7 cellular contexts compared by ENCODE assay signal in genomic region chr10:35354257-35354656, GRCh38. TPM values are rescaled to one million over a fixed set of nuclear protein-coding genes. Genes with fewer than 3 reads are reported as not detected.
A peak's percentile ranks its signal among the peaks of the same experiment; 100 is the strongest.
DNase-seq lines count a peak whose midpoint lies in the region; ATAC-seq, FAIRE-seq and TF ChIP-seq lines count a peak whose summit lies in the region.
"Not testable (repeated sequence)": the region's sequence is repeated elsewhere in the genome, so short reads cannot be mapped to it uniquely, and the experiment has no call there.

No MANE protein-coding gene starts in this region.

- H3K36me3 ChIP-seq in Loucy (ENCODE audit: insufficient read depth, low read length); K562 (ENCODE audit: control insufficient read depth, insufficient read depth, low read length); HepG2 (replicated peaks in 1 of 2; ENCODE audit: control insufficient read depth in 1 of 2, insufficient read depth in 2 of 2, low read length in 2 of 2); small intestine (ENCODE audit: control insufficient read depth in 2 of 2, insufficient read depth in 2 of 2, low read length in 2 of 2): not testable (repeated sequence)

- not testable (repeated sequence) for H3K27me3 ChIP-seq in Loucy (ENCODE audit: insufficient read depth, low read length, poor library complexity, severe bottlenecking); K562 (ENCODE audit: control insufficient read depth in 2 of 2, insufficient read depth in 2 of 2, low read length in 2 of 2); HepG2 (ENCODE audit: control insufficient read depth in 1 of 2, insufficient read depth in 2 of 2, low read length in 2 of 2); small intestine (ENCODE audit: control insufficient read depth in 2 of 2, insufficient read depth in 2 of 2, low read length in 2 of 2)

- CTCF ChIA-PET in A549 (lab: Yijun Ruan, JAX) (interaction anchor here (0.8 kb wide), 1 partner anchor 69 kb away, joined by 3 read pairs; no protein-coding TSS in a partner anchor), Calu3 (lab: Charles Lee) (interaction anchor here (0.5 to 0.8 kb wide), 4 partner anchors 12 to 1215 kb away, joined by 4 to 6 read pairs (median 4); no protein-coding TSS in a partner anchor)
- CTCF ChIA-PET in activated B cell treated with CpG ODN at 0.5 μM for 24 hours (lab: Charles Lee); K562 (lab: Yijun Ruan, JAX; ENCODE audit: low intra/inter-chr PET ratio); HepG2 (lab: Yijun Ruan, JAX; ENCODE audit: low intra/inter-chr PET ratio, low total read pairs): not testable (repeated sequence)

- H4K20me1 ChIP-seq in Loucy (ENCODE audit: insufficient read depth, low read length, poor library complexity, severe bottlenecking) (peaks cover 63% of the 10 kb centered on the region), K562 (replicated peaks; ENCODE audit: control insufficient read depth, insufficient read depth, low read length) (peaks cover 42% of the 10 kb centered on the region)
- not testable (repeated sequence) for H4K20me1 ChIP-seq in HepG2 (ENCODE audit: insufficient read depth, low read length)

- H3K79me2 ChIP-seq in Loucy (ENCODE audit: insufficient read depth, low read length): peaks cover 100% of the 10 kb centered on the region
- peaks cover 99% of the 10 kb centered on the region for H3K79me2 ChIP-seq in K562 (ENCODE audit: control insufficient read depth, insufficient read depth, low read length)
- peaks cover 97% of the 10 kb centered on the region for H3K79me2 ChIP-seq in HepG2 (ENCODE audit: insufficient read depth, low read length)

- not testable (repeated sequence) for H3K9me2 ChIP-seq in Loucy (replicated peaks; ENCODE audit: low read depth, low read length)

- H3K4me1 ChIP-seq in A549: not testable (repeated sequence)
- H3K4me1 ChIP-seq in Loucy (ENCODE audit: insufficient read depth, low read length, poor library complexity, severe bottlenecking): peaks cover 79% of the 10 kb centered on the region
- peaks cover 12 to 48% of the 10 kb centered on the region in 2 experiments; a peak in 4 of 5 replicates for H3K4me1 ChIP-seq in K562 (replicated peaks in 1 of 2; ENCODE audit: control insufficient read depth in 2 of 2, insufficient read depth in 2 of 2, low read length in 2 of 2)
- H3K4me1 ChIP-seq in HepG2 (ENCODE audit: insufficient read depth, low read length): peaks cover 68% of the 10 kb centered on the region
- H3K4me1 ChIP-seq in small intestine (ENCODE audit: control insufficient read depth in 2 of 2, insufficient read depth in 1 of 2, low read depth in 1 of 2, low read length in 1 of 2): peaks cover 22% of the 10 kb centered on the region in 2 donors

- H3K9me3 Mint-ChIP-seq in Calu3 (ENCODE audit: low read depth, unreplicated experiment); activated B cell treated with CpG ODN at 0.5 μM for 24 hours: not testable (repeated sequence)

- not testable (repeated sequence) for H3K4me3 ChIP-seq in A549; Loucy (ENCODE audit: low read length, poor library complexity, severe bottlenecking); K562; HepG2 (replicated peaks in 1 of 3; ENCODE audit: insufficient read depth in 1 of 3, low read depth in 2 of 3, low read length in 3 of 3); small intestine (ENCODE audit: low read depth in 1 of 2, low read length in 2 of 2)

- not testable (repeated sequence) for DNase-seq in A549 (ENCODE audit: low read depth in 1 of 2, low spot score in 1 of 2); activated B cell treated with CpG ODN at 0.5 μM for 24 hours; HepG2 (ENCODE audit: low spot score)
- DNase-seq in Calu3: peak; percentile 29
- DNase-seq in K562 (ENCODE audit: extremely low read depth in 1 of 4, low spot score in 3 of 4): peak in 1 of 4 experiments; percentile 70
- peak; percentile 66 for DNase-seq in small intestine

- not testable (repeated sequence) for H3K27ac Mint-ChIP-seq in Calu3 (ENCODE audit: unreplicated experiment)
- H3K27ac Mint-ChIP-seq in activated B cell treated with CpG ODN at 0.5 μM for 24 hours: peak overlapping the region; percentile 15

- H3K27ac ChIP-seq in A549; K562 (ENCODE audit: extremely low read depth, low read depth, low read length); HepG2 (ENCODE audit: extremely low read length, insufficient read depth, low read length); small intestine (ENCODE audit: low read depth in 1 of 2, low read length in 1 of 2): not testable (repeated sequence)

- not testable (repeated sequence) for TF ChIP-seq RAD21 in A549 (conservative IDR thresholded peaks at IDR 0.05 in 1 of 2, IDR thresholded peaks at IDR 0.05 in 1 of 2); K562 (CRISPR knock-in tag; conservative IDR thresholded peaks at IDR 0.05 in 1 of 2, IDR thresholded peaks at IDR 0.05 in 1 of 2); HepG2 (CRISPR knock-in tag; IDR thresholded peaks at IDR 0.05)

- not testable (repeated sequence) for H3K27me3 Mint-ChIP-seq in Calu3 (ENCODE audit: unreplicated experiment); activated B cell treated with CpG ODN at 0.5 μM for 24 hours

- H3K9ac ChIP-seq in Loucy (ENCODE audit: low read depth, low read length, poor library complexity, severe bottlenecking); K562 (ENCODE audit: insufficient read depth in 1 of 2, low read depth in 2 of 2, low read length in 2 of 2); HepG2 (ENCODE audit: insufficient read depth, low read depth, low read length): not testable (repeated sequence)

- H3K9me1 ChIP-seq in K562 (ENCODE audit: control insufficient read depth, insufficient read depth, low read length): peaks cover 10% of the 10 kb centered on the region

- not testable (repeated sequence) for H3K4me3 Mint-ChIP-seq in Calu3 (ENCODE audit: low read depth, unreplicated experiment); activated B cell treated with CpG ODN at 0.5 μM for 24 hours

- not testable (repeated sequence) for TF ChIP-seq EP300 in A549 (IDR thresholded peaks at IDR 0.05); K562 (IDR thresholded peaks at IDR 0.05; ENCODE audit: low read length); HepG2 (IDR thresholded peaks at IDR 0.05; ENCODE audit: low read depth in 2 of 2, low read length in 2 of 2); HepG2 (CRISPR knock-in tag; IDR thresholded peaks at IDR 0.05; ENCODE audit: borderline replicate concordance)

- H3K4me1 Mint-ChIP-seq in Calu3 (ENCODE audit: low read depth, unreplicated experiment): peaks cover 21% of the 10 kb centered on the region
- H3K4me1 Mint-ChIP-seq in activated B cell treated with CpG ODN at 0.5 μM for 24 hours: peaks cover 94% of the 10 kb centered on the region

- not testable (repeated sequence) for BruUV-seq in Calu3 (replicated peaks; lab: Mats Ljungman, UMichigan); K562 (replicated peaks; lab: Mats Ljungman, UMichigan); HepG2 (replicated peaks; lab: Mats Ljungman, UMichigan)

- not testable (repeated sequence) for H3F3A ChIP-seq in Loucy (ENCODE audit: low read depth)

- TF ChIP-seq POLR2A in A549 (IDR thresholded peaks at IDR 0.05; ENCODE audit: low read length); K562 (conservative IDR thresholded peaks at IDR 0.05); HepG2 (IDR thresholded peaks at IDR 0.05; ENCODE audit: insufficient read depth in 1 of 2, low read depth in 2 of 2, low read length in 2 of 2): not testable (repeated sequence)

- intact Hi-C loops in Calu3 (cut with micrococcal nuclease; ENCODE audit: unreplicated experiment); K562 (cut with micrococcal nuclease); HepG2 (cut with micrococcal nuclease; ENCODE audit: unreplicated experiment): not testable (repeated sequence)
- intact Hi-C loops in activated B cell treated with CpG ODN at 0.5 μM for 24 hours (cut with micrococcal nuclease): loop anchor here (10.0 kb wide), 1 partner anchor 61 kb away; no protein-coding TSS in a partner anchor

- not testable (repeated sequence) for H3K4me2 ChIP-seq in A549; K562 (ENCODE audit: insufficient read depth, low read length); HepG2 (ENCODE audit: low read depth, low read length)
- H3K4me2 ChIP-seq in Loucy (ENCODE audit: low read depth, low read length, poor library complexity, severe bottlenecking): peak overlapping the region; percentile 78

- WGBS in A549 (ENCODE audit: missing lambda C conversion rate): 75% methylated on average over 9 of the region's 9 CpGs
- 11% methylated on average over 8 of the region's 9 CpGs for WGBS in K562 (ENCODE audit: insufficient coverage, low coverage, missing lambda C conversion rate)
- WGBS in HepG2 (ENCODE audit: low lambda C conversion rate): 97% methylated on average over 9 of the region's 9 CpGs
- whole genome bisulfite sequencing in small intestine, 3 donors: 54 to 80% (median 72%) methylated on average over 9 of the region's 9 CpGs

- not testable (repeated sequence) for ATAC-seq in A549; activated B cell treated with CpG ODN at 0.5 μM for 24 hours (ENCODE audit: low read depth); HepG2
- ATAC-seq in K562: peak; percentile 17; the same call in 2 of the 3 replicates

- not testable (repeated sequence) for TF ChIP-seq CTCF in A549 (IDR thresholded peaks at IDR 0.05); Calu3 (IDR thresholded peaks at IDR 0.05; ENCODE audit: unreplicated experiment); Loucy (conservative IDR thresholded peaks at IDR 0.05; ENCODE audit: low read length); activated B cell treated with CpG ODN at 0.5 μM for 24 hours (IDR thresholded peaks at IDR 0.05); K562 (IDR thresholded peaks at IDR 0.05 in 2 of 3, conservative IDR thresholded peaks at IDR 0.05 in 1 of 3; ENCODE audit: insufficient read depth in 2 of 3, low read depth in 1 of 3, low read length in 3 of 3); HepG2 (CRISPR knock-in tag; IDR thresholded peaks at IDR 0.05)

- in situ Hi-C loops in K562 (cut with MboI); HepG2 (cut with HindIII; ENCODE audit: extremely low pct_ligation_motif_present, low pct_unique_long_range_greater_than_20kb): not testable (repeated sequence)

- FAIRE-seq in A549 (lab: Jason Lieb, UNC); HepG2 (lab: Jason Lieb, UNC); small intestine (lab: Jason Lieb, UNC): not testable (repeated sequence)
- FAIRE-seq in K562 (lab: Jason Lieb, UNC): peak; percentile 46

- H3K9me3 ChIP-seq in A549; Loucy (ENCODE audit: insufficient read depth, low read depth, low read length); K562 (replicated peaks; ENCODE audit: control insufficient read depth, insufficient read depth, low read depth, low read length); HepG2 (ENCODE audit: low read length); small intestine (ENCODE audit: control insufficient read depth, low read depth): not testable (repeated sequence)

- POLR2A ChIA-PET in A549 (lab: Yijun Ruan, JAX): not testable (repeated sequence)
- POLR2A ChIA-PET in activated B cell treated with CpG ODN at 0.5 μM for 24 hours (lab: Charles Lee): interaction anchor here (2.1 kb wide), 1 partner anchor 12 kb away, joined by 9 read pairs; no protein-coding TSS in a partner anchor
- POLR2A ChIA-PET in K562 (lab: Yijun Ruan, JAX): interaction anchor here (6.0 kb wide), 1 partner anchor 11 kb away, joined by 35 read pairs; no protein-coding TSS in a partner anchor
- POLR2A ChIA-PET in HepG2 (lab: Yijun Ruan, JAX): interaction anchor here (0.7 kb wide), 1 partner anchor 228 kb away, joined by 3 read pairs; no protein-coding TSS in a partner anchor

- not testable (repeated sequence) for H2AFZ ChIP-seq in Loucy (ENCODE audit: low read length); K562 (ENCODE audit: low read depth, low read length); HepG2 (ENCODE audit: low read length)

- not testable (repeated sequence) for H3K36me3 Mint-ChIP-seq in Calu3 (ENCODE audit: insufficient read depth, unreplicated experiment); activated B cell treated with CpG ODN at 0.5 μM for 24 hours (ENCODE audit: low read depth)

RNA-seq across cellular contexts. Expression of gene CCNY, which starts 17.9 kb away (rescaled TPM):
- 55.5 and 60.6 TPM in 2 replicates for polyA plus RNA-seq in A549 (2011; rRNA removed)
- 16.6 and 26.4 TPM in 2 replicates for polyA plus RNA-seq in A549 (2012; cell fraction: cytosol; rRNA removed)
- polyA plus RNA-seq in A549 (2012; cell fraction: nucleus; rRNA removed): 11.6 and 23.0 TPM in 2 replicates
- polyA plus RNA-seq in A549 (2017; fragmentation: RNase III; extraction: RNeasy Plus Mini Kit Qiagen cat#74134 plus additional on column Dnase treatment): 26.6 to 32.1 TPM (median 28.1 TPM) in 3 replicates
- polyA minus RNA-seq in A549 (2011; rRNA and poly(A)+ RNA removed): 57.3 and 58.3 TPM in 2 replicates
- 59.1 and 60.6 TPM in 2 replicates for total RNA-seq in Calu3 (2022)
- total RNA-seq in activated B cell treated with CpG ODN at 0.5 μM for 24 hours: 68.5 and 69.2 TPM in 2 replicates
- 53.7 and 58.2 TPM in 2 replicates for total RNA-seq in K562 (2011; cell fraction: chromatin; rRNA removed; ENCODE audit: low replicate concordance)
- 22.3 and 25.7 TPM in 2 replicates for total RNA-seq in K562 (2011; cell fraction: nucleolus; rRNA removed)
- total RNA-seq in K562 (2011; cell fraction: nucleoplasm; rRNA removed): 32.0 and 43.7 TPM in 2 replicates
- total RNA-seq in K562 (2014; rRNA removed): 28.4 and 32.9 TPM in 2 replicates
- 42.1 and 52.6 TPM in 2 replicates for total RNA-seq in K562 (2014; rRNA removed; fragmentation: Illumina TruSeq; extraction: Trizol)
- 38.3 and 38.6 TPM in 2 replicates for total RNA-seq in K562 (2015; rRNA removed; fragmentation: Illumina TruSeq; extraction: Trizol)
- 69.2 and 76.9 TPM in 2 replicates for total RNA-seq in K562 (2021)
- 87.9 and 109 TPM in 2 replicates for polyA plus RNA-seq in K562 (2011; rRNA removed)
- 32.2 and 62.8 TPM in 2 replicates for polyA plus RNA-seq in K562 (2011; cell fraction: cytosol; rRNA removed)
- 31.7 and 55.0 TPM in 2 replicates for polyA plus RNA-seq in K562 (2011; cell fraction: nucleus; rRNA removed)
- polyA plus RNA-seq in K562 (2012): 57.6 and 72.6 TPM in 2 replicates
- polyA plus RNA-seq in K562 (2014; fragmentation: Illumina TruSeq; extraction: Trizol): 59.9 and 73.2 TPM in 2 replicates
- 1 to 10 TPM; 8.4 to 9.1 TPM for polyA plus RNA-seq in K562 (2014; fragmentation: Nextera tagmentation; extraction: Ambion mirVana)
- 26.2 and 44.6 TPM in 2 replicates for polyA plus RNA-seq in K562 (2014; rRNA removed)
- polyA minus RNA-seq in K562 (2011; rRNA and poly(A)+ RNA removed): 126 and 138 TPM in 2 replicates
- polyA minus RNA-seq in K562 (2011; cell fraction: cytosol; rRNA and poly(A)+ RNA removed): 34.0 and 62.3 TPM in 2 replicates
- 17.1 and 38.9 TPM in 2 replicates for polyA minus RNA-seq in K562 (2011; cell fraction: nucleus; rRNA and poly(A)+ RNA removed)
- total RNA-seq in HepG2 (2016; rRNA removed; fragmentation: Illumina TruSeq; extraction: Trizol): 54.7 and 63.6 TPM in 2 replicates
- total RNA-seq in HepG2 (2016; cell fraction: cytosol; rRNA removed; fragmentation: Illumina TruSeq; extraction: Trizol; ENCODE audit: low read depth): 18.1 and 25.9 TPM in 2 replicates
- total RNA-seq in HepG2 (2016; cell fraction: insoluble cytoplasmic fraction; rRNA removed; fragmentation: Illumina TruSeq; extraction: Trizol): 53.9 and 58.9 TPM in 2 replicates
- total RNA-seq in HepG2 (2016; cell fraction: membrane; rRNA removed; fragmentation: Illumina TruSeq; extraction: Trizol): 49.7 and 54.2 TPM in 2 replicates
- total RNA-seq in HepG2 (2016; cell fraction: nucleus; rRNA removed; fragmentation: Illumina TruSeq; extraction: Trizol): 31.8 and 32.4 TPM in 2 replicates
- 46.4 and 48.2 TPM in 2 replicates for polyA plus RNA-seq in HepG2 (2011; rRNA removed)
- 27.7 and 34.1 TPM in 2 replicates for polyA plus RNA-seq in HepG2 (2011; cell fraction: cytosol; rRNA removed)
- polyA plus RNA-seq in HepG2 (2011; cell fraction: nucleus; rRNA removed): 12.4 and 14.5 TPM in 2 replicates
- polyA plus RNA-seq in HepG2 (2012): 49.5 and 71.9 TPM in 2 replicates
- 25.8 and 27.0 TPM in 2 replicates for polyA plus RNA-seq in HepG2 (2016; cell fraction: cytosol; fragmentation: Illumina TruSeq; extraction: Trizol; ENCODE audit: low read depth)
- polyA plus RNA-seq in HepG2 (2016; cell fraction: insoluble cytoplasmic fraction; fragmentation: Illumina TruSeq; extraction: Trizol; ENCODE audit: low read depth): 74.5 and 85.3 TPM in 2 replicates
- 59.1 and 60.1 TPM in 2 replicates for polyA plus RNA-seq in HepG2 (2016; cell fraction: membrane; fragmentation: Illumina TruSeq; extraction: Trizol; ENCODE audit: low read depth)
- 48.6 and 48.7 TPM in 2 replicates for polyA plus RNA-seq in HepG2 (2016; cell fraction: nucleus; fragmentation: Illumina TruSeq; extraction: Trizol; ENCODE audit: insufficient read depth, low read depth)
- polyA minus RNA-seq in HepG2 (2011; rRNA and poly(A)+ RNA removed; ENCODE audit: low replicate concordance): 42.9 and 44.3 TPM in 2 replicates
- polyA minus RNA-seq in HepG2 (2011; cell fraction: cytosol; rRNA and poly(A)+ RNA removed): 25.1 and 33.3 TPM in 2 replicates
- 27.3 and 40.3 TPM in 2 replicates for polyA minus RNA-seq in HepG2 (2011; cell fraction: nucleus; rRNA and poly(A)+ RNA removed)
- 10 to 100 TPM; 26.7 to 35.8 (median 28.9) TPM for polyA plus RNA-seq in small intestine
